In the genomic region with DNA sequence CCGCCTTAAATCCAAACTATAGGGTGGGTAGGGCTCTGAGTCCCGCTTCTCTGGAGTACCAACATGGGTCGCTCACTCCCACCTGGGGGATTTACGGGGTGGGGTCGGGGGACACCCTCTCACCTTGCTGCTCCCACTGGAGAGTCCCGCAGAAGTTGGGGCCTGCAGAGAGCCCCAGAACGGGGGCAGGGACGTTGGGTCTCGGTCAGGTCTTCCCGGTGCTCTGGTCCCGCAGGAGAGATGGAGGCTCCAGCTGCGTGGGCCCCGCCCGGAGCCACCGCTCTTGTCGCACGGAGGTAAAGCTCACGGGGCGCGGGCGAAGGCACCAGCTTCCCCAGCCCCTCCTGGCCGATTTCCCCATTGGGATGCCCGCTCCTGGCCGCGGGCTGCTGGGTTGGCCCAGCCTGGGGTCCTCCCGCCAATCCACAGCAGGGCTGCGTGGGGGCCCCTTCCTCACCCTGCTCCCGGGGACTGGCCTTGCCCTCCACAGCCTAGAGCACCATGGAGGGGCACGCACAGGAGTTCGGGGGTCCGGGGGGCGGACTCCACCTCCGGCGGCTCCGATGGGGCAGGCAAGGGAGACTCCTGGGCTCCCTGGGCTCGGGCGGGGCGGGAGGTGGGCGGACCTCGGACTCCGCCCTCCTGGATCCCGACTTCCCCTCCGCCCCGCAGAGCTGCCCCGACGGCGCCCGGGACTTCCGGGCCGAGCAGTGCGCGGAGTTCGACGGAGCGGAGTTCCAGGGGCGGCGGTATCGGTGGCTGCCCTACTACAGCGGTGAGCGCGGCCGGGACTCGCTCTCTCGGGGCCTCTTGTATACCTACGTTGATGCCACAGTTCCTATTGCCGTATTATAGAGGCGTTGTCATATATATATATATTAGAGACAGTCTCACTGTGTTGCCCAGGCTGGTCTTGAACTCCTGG, we compare ENCODE assay signal across 8 cellular contexts. TPM values are rescaled to one million over a fixed set of nuclear protein-coding genes. Genes with fewer than 3 reads are reported as not detected.
DNase-seq lines count a peak whose midpoint lies in the region; ATAC-seq and TF ChIP-seq lines count a peak whose summit lies in the region.

No MANE protein-coding gene starts in this region.

- H3K4me1 ChIP-seq in SJSA1 (replicated peaks): peaks cover 14% of the 10 kb centered on the region

- TF ChIP-seq CTCF in GM12865 (IDR thresholded peaks at IDR 0.05; ENCODE audit: insufficient read depth, low read depth, low read length, missing control alignments): no peak

- H3K27me3 ChIP-seq in SJSA1 (replicated peaks): no peaks in the 10 kb centered on the region

- H3K4me3 ChIP-seq in GM12865 (ENCODE audit: low read depth, low read length) (peak overlapping the region; percentile 70), SJSA1 (peak overlapping the region; percentile 54)

- peak overlapping the region; percentile 41; the same call in 1 of the 2 replicates for H3K27ac ChIP-seq in SJSA1

- no peaks in the 10 kb centered on the region for H3K36me3 ChIP-seq in SJSA1

- no peaks in the 10 kb centered on the region for H3K9me3 ChIP-seq in SJSA1 (replicated peaks)

- DNase-seq in GM12865 (ENCODE audit: low read depth) (peak; percentile 86), SJSA1 (ENCODE audit: low read depth in 1 of 2, low spot score in 2 of 2) (peak; percentile 50 to 72), amniotic epithelial cell (ENCODE audit: low read depth) (peak; percentile 40), iris pigment epithelial cell (ENCODE audit: low read depth) (peak; percentile 49), glomerular visceral epithelial cell (ENCODE audit: extremely low spot score) (no peak), HCEC 1CT (no peak)
- DNase-seq in stimulated activated CD8-positive, alpha-beta memory T cell treated with anti-CD3 and anti-CD28 coated beads, Interleukin-12 subunit alpha, Interleukin-12 subunit beta, amount 100 ng/mL, for 1 hour (ENCODE audit: low read depth): peak; percentile 14

- ATAC-seq in HG02885 (IDR thresholded peaks at IDR 0.05; ENCODE audit: poor library complexity, unreplicated experiment): peak; percentile 67

RNA-seq across cellular contexts. Expression of a gene that starts 8.4 kb away (rescaled TPM):
- total RNA-seq in SJSA1 (2014; rRNA removed; shearing (Covaris generic)): 0.38 and 2.4 TPM in 2 replicates

Comparison
In these comparisons a context has a peak if more than half of its experiments do, and no peak if none do; other contexts are left out.
1. DNase-seq: peak in GM12865 (single experiment), SJSA1 (2 of 2), amniotic epithelial cell (single experiment), iris pigment epithelial cell (single experiment) and stimulated activated CD8-positive, alpha-beta memory T cell treated with anti-CD3 and anti-CD28 coated beads, Interleukin-12 subunit alpha, Interleukin-12 subunit beta, amount 100 ng/mL, for 1 hour (single experiment); none in glomerular visceral epithelial cell (single experiment) and HCEC 1CT (single experiment).